In the genomic region with DNA sequence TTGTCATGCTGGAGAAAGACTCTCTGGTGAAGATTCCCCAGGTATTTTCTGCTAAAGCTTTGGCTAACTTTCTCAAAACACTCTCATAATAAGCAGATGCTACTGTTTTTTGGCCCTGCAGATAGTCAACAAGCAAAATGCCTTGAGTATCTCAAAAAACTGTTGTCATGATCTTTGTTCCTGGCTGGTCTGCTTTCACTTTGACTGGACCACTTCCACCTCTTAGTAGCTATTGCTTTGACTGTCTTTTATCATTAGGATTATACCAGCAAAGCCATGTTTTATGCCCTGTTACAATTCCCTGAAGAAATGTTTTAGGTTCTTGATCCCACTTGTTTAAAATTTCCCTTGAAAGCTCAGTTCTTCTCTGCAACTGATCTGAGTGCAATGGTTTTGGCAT, we compare ENCODE assay signal across 1 cellular context.
TF ChIP-seq lines count a peak whose summit lies in the region.

No MANE protein-coding gene starts in this region.

TF ChIP-seq in WTC11, 78 proteins besides CTCF, POLR2A, EP300 and RAD21 (continued from another document):
- TF ChIP-seq ZNF425 (CRISPR knock-in tag; conservative IDR thresholded peaks at IDR 0.05) (no peak), ARID4B (CRISPR knock-in tag; IDR thresholded peaks at IDR 0.05; ENCODE audit: borderline replicate concordance) (no peak), NR2C2 (CRISPR knock-in tag; IDR thresholded peaks at IDR 0.05) (no peak)
